9 cellular contexts compared by ENCODE assay signal in the genomic region with DNA sequence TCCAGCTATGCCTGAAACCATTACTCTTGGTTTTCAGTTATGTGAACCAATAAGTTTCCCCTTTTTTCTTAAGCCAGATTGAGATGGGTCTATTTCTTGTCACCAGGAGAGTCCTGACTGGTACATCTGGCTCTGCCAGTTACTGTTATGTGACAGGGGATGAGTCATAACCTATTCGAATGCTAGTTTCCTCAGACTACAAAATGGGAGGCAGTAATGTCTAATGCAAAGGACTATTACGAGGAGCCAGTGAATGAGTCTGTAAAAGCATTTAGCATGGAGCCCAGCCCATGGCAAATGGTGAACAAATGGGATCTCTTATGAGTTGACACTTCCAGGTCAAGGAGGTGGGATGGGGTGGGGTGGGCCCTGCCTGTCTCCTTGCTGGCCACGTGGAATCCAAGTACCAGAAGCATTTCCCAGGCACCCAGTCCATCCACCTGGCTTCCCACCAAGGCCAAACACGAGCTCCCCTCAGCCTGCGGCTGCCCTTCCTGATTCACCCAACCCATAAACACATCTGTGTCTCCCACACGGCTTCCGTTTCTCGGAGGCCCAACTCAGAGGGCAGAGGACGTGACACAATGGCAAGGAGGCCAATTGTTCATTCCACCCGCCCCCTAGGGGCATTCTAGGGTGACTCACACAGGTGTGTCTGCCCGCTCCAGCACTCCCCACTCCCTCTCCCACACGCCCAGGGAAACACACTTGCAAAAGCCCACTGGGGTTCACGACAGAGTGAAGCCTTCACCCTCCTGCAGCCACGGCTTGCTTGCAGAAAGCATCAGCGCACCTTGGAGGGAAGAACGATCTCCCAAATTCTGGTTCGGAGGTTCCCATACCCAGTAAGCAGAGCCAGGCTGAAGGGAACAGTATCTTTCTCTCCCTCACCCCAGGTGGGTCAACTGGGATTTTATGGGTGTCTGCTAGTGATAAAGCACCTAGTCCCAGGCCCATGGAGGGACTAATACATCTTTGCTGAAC.
DNase-seq lines count a peak whose midpoint lies in the region; ATAC-seq and TF ChIP-seq lines count a peak whose summit lies in the region.
"Had no signal": no experiment of that assay in that cellular context is flagged by ENCODE, and none has a peak within 500 bp of the region (broad histone marks: within the 10 kb centered on the region; RNA-seq: fewer than 3 reads in every experiment).

No MANE protein-coding gene starts in this region.

- intact Hi-C loops in lower lobe of right lung (cut with DNase I), result no loop called here

- no peak overlapping the region for H3K4me3 Mint-ChIP-seq in activated naive CD8-positive, alpha-beta T cell
- H3K4me3 Mint-ChIP-seq: dendritic cell treated with granulocyte-macrophage colony-stimulating factor and Interleukin-4, amounts not matched to agents 40 ng/mL and 50 ng/mL, for 4 days had no signal

- H3K4me1 ChIP-seq in lower lobe of right lung, result peaks cover 25% of the 10 kb centered on the region

- POLR2A ChIA-PET in RWPE1 (lab: Yijun Ruan, JAX; ENCODE audit: low non-redundant PET), result interaction anchor here (0.6 to 1.0 kb wide), 2 partner anchors 24 to 125 kb away, joined by 3 read pairs; no protein-coding TSS in a partner anchor

- H3K27me3 ChIP-seq in lower lobe of right lung (ENCODE audit: low read depth), result no peaks in the 10 kb centered on the region

- CTCF ChIA-PET in RWPE1 (lab: Yijun Ruan, JAX), result interaction anchor here (0.5 to 0.7 kb wide), 3 partner anchors 13 to 129 kb away, joined by 3 to 6 read pairs (median 3); no protein-coding TSS in a partner anchor

- H3K36me3 Mint-ChIP-seq in activated naive CD8-positive, alpha-beta T cell, result peaks cover 3% of the 10 kb centered on the region

- peak overlapping the region; percentile 89 for H3K27ac ChIP-seq in RWPE1
- H3K27ac ChIP-seq in lower lobe of right lung, result no peak overlapping the region

- H3K27ac Mint-ChIP-seq in activated naive CD8-positive, alpha-beta T cell, result peak overlapping the region; percentile 68
- H3K27ac Mint-ChIP-seq: dendritic cell treated with granulocyte-macrophage colony-stimulating factor and Interleukin-4, amounts not matched to agents 40 ng/mL and 50 ng/mL, for 4 days had no signal

- H3K9me3 ChIP-seq in lower lobe of right lung, result no peaks in the 10 kb centered on the region

- TF ChIP-seq CTCF in GM13977 (IDR thresholded peaks at IDR 0.05; ENCODE audit: extremely low read depth, insufficient read depth, missing control alignments) (peak; percentile 8), RWPE1 (conservative IDR thresholded peaks at IDR 0.05; ENCODE audit: low read depth) (no peak), lower lobe of right lung (IDR thresholded peaks at IDR 0.05) (no peak)

- no peaks in the 10 kb centered on the region for H3K27me3 Mint-ChIP-seq in activated naive CD8-positive, alpha-beta T cell
- H3K27me3 Mint-ChIP-seq: dendritic cell treated with granulocyte-macrophage colony-stimulating factor and Interleukin-4, amounts not matched to agents 40 ng/mL and 50 ng/mL, for 4 days had no signal

- no peaks in the 10 kb centered on the region for H3K36me3 ChIP-seq in lower lobe of right lung

- in situ Hi-C loops in GM13977 (cut with MboI; ENCODE audit: low pct_unique_long_range_greater_than_20kb, low sequenced_read_pairs, unreplicated experiment), result no loop called here

- no peaks in the 10 kb centered on the region for H3K9me3 Mint-ChIP-seq in activated naive CD8-positive, alpha-beta T cell (ENCODE audit: low read depth)
- H3K9me3 Mint-ChIP-seq: dendritic cell treated with granulocyte-macrophage colony-stimulating factor and Interleukin-4, amounts not matched to agents 40 ng/mL and 50 ng/mL, for 4 days had no signal

- H3K4me3 ChIP-seq in lower lobe of right lung, result no peak overlapping the region

- no peak for ATAC-seq in lower lobe of right lung
- ATAC-seq in GM21447 (IDR thresholded peaks at IDR 0.05; ENCODE audit: unreplicated experiment), result no peak

- DNase-seq in GM13977 (ENCODE audit: low spot score) (no peak), RWPE1 (ENCODE audit: low spot score) (peak; percentile 87), lower lobe of right lung (no peak), germinal center (ENCODE audit: low spot score) (no peak), NCI-H1694 (lab: John Stamatoyannopoulos, UW) (no peak)
- DNase-seq in stimulated activated CD4-positive, alpha-beta T cell treated with anti-CD3 and anti-CD28 coated beads, Interleukin-12 subunit alpha, Interleukin-12 subunit beta, amount 100 ng/mL, for 48 hours (ENCODE audit: low read depth in 2 of 3, low spot score in 1 of 3), result peak in 2 of 3 donors; percentile 46 to 48

- peaks cover 11% of the 10 kb centered on the region for H3K4me1 Mint-ChIP-seq in activated naive CD8-positive, alpha-beta T cell (ENCODE audit: low read depth)

Comparison
In these comparisons a context has a peak if more than half of its experiments do, and no peak if none do; other contexts are left out.
1. DNase-seq: peak in RWPE1 (single experiment) and stimulated activated CD4-positive, alpha-beta T cell treated with anti-CD3 and anti-CD28 coated beads, Interleukin-12 subunit alpha, Interleukin-12 subunit beta, amount 100 ng/mL, for 48 hours (2 of 3); none in GM13977 (single experiment), lower lobe of right lung (single experiment), germinal center (single experiment) and NCI-H1694 (single experiment).